25 cellular contexts compared by ENCODE assay signal in the genomic region with DNA sequence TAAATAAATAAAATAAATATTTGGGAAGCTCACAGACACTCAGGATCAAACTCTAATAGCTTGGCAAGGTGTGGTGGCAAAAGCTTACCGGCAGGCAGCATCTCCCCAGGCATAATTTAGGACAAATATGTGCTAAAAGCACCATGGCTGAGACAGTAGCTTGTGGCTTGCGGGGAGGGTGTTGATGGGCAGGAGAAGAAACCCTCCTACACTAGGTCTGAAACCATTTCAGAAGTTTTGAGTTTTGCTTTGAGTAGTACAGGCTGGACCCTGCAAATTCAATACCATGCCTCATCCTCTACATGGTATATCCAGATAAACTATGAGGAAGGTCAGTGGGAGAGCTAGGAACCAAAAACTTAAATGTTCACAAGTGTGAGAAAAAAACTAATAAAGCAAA. TPM values are rescaled to one million over a fixed set of nuclear protein-coding genes. Genes with fewer than 3 reads are reported as not detected.
A peak's percentile ranks its signal among the peaks of the same experiment; 100 is the strongest.
DNase-seq lines count a peak whose midpoint lies in the region; ATAC-seq, FAIRE-seq and TF ChIP-seq lines count a peak whose summit lies in the region.
"Had no signal": no experiment of that assay in that cellular context is flagged by ENCODE, and none has a peak within 500 bp of the region (broad histone marks: within the 10 kb centered on the region; RNA-seq: fewer than 3 reads in every experiment).

No MANE protein-coding gene starts in this region.

- peaks cover 5% of the 10 kb centered on the region for H3K27me3 Mint-ChIP-seq in nephron progenitor cell (ENCODE audit: low read depth, poor library complexity)
- no peaks in the 10 kb centered on the region for H3K27me3 Mint-ChIP-seq in activated T-cell treated with anti-CD3 and anti-CD28 coated beads, Interleukin-2, amount 50 U/mL, for 24 hours
- H3K27me3 Mint-ChIP-seq: naive thymus-derived CD8-positive, alpha-beta T cell had no signal

- H3K9me3 Mint-ChIP-seq in nephron progenitor cell: no peaks in the 10 kb centered on the region
- no peaks in the 10 kb centered on the region for H3K9me3 Mint-ChIP-seq in activated T-cell treated with anti-CD3 and anti-CD28 coated beads, Interleukin-2, amount 50 U/mL, for 24 hours
- H3K9me3 Mint-ChIP-seq: activated T-cell treated with anti-CD3 and anti-CD28 coated beads, Interleukin-2, amount 50 U/mL, for 4 hours; naive thymus-derived CD8-positive, alpha-beta T cell had no signal

- peaks cover 10% of the 10 kb centered on the region for H3K4me1 Mint-ChIP-seq in nephron progenitor cell
- H3K4me1 Mint-ChIP-seq in activated T-cell treated with anti-CD3 and anti-CD28 coated beads, Interleukin-2, amount 50 U/mL, for 24 hours (ENCODE audit: low read depth): peaks cover 10% of the 10 kb centered on the region

- no peak for TF ChIP-seq POLR2A in GM12892 (IDR thresholded peaks at IDR 0.05; ENCODE audit: low read depth, low read length)

- peak; percentile 71 for ATAC-seq in HG02571 (IDR thresholded peaks at IDR 0.05; ENCODE audit: unreplicated experiment)
- peak; percentile 57 for ATAC-seq in HG03521 (IDR thresholded peaks at IDR 0.05; ENCODE audit: unreplicated experiment)
- ATAC-seq in SK-N-SH treated with all-trans-retinoic acid at 6 μM for 48 hours: no peak
- ATAC-seq: activated CD8-positive, alpha-beta T cell treated with anti-CD3 and anti-CD28 coated beads, Interleukin-2, amount 10 ng/mL, durations not matched to agents 7 days and 5 days; activated T-cell treated with anti-CD3 and anti-CD28 coated beads, Interleukin-2, amount 50 U/mL, for 4 hours; left lobe of liver; naive thymus-derived CD8-positive, alpha-beta T cell; sciatic nerve had no signal

- TF ChIP-seq CTCF in nephron progenitor cell (IDR thresholded peaks at IDR 0.05): no peak

- no peak for FAIRE-seq in GM12892 (lab: Jason Lieb, UNC)
- no peak for FAIRE-seq in GM19239 (lab: Jason Lieb, UNC)

- DNase-seq in GM12892 (ENCODE audit: insufficient read length) (peak; percentile 38), GM19239 (ENCODE audit: insufficient read length, low spot score) (peak; percentile 22), nephron progenitor cell (no peak), kidney glomerular epithelial cell (lab: John Stamatoyannopoulos, UW) (no peak)
- no peak for DNase-seq in activated T-cell treated with anti-CD3 and anti-CD28 coated beads, Interleukin-2, amount 50 U/mL, for 24 hours
- DNase-seq: activated CD4-positive, CD25-positive, alpha-beta regulatory T cell; activated CD8-positive, alpha-beta T cell treated with anti-CD3 and anti-CD28 coated beads, Interleukin-2, amount 10 ng/mL, durations not matched to agents 7 days and 5 days; activated naive CD4-positive, alpha-beta T cell treated with anti-CD3 and anti-CD28 coated beads, Interleukin-2, amount 50 U/mL, for 16 hours; activated T-cell treated with anti-CD3 and anti-CD28 coated beads, Interleukin-2, amount 50 U/mL, for 4 hours; aorta; caudate nucleus; DMS 273 treated with DMSO at 0.1 percent for 48 hours; head of caudate nucleus; naive thymus-derived CD8-positive, alpha-beta T cell; NCI-H1417; NCI-H2107; NCI-H524; stimulated activated CD4-positive, alpha-beta T cell treated with anti-CD3 and anti-CD28 coated beads, Interleukin-15, amount 100 ng/mL, for 24 hours; substantia nigra; T-helper 9 cell had no signal

- H3K36me3 Mint-ChIP-seq in nephron progenitor cell (ENCODE audit: low read depth): no peaks in the 10 kb centered on the region
- H3K36me3 Mint-ChIP-seq in activated T-cell treated with anti-CD3 and anti-CD28 coated beads, Interleukin-2, amount 50 U/mL, for 24 hours (ENCODE audit: low read depth): no peaks in the 10 kb centered on the region
- H3K36me3 Mint-ChIP-seq: naive thymus-derived CD8-positive, alpha-beta T cell had no signal

- no peak overlapping the region for H3K4me3 Mint-ChIP-seq in nephron progenitor cell
- no peak overlapping the region for H3K4me3 Mint-ChIP-seq in activated T-cell treated with anti-CD3 and anti-CD28 coated beads, Interleukin-2, amount 50 U/mL, for 24 hours
- H3K4me3 Mint-ChIP-seq: activated CD8-positive, alpha-beta T cell treated with anti-CD3 and anti-CD28 coated beads, Interleukin-2, amount 10 ng/mL, durations not matched to agents 7 days and 5 days; activated T-cell treated with anti-CD3 and anti-CD28 coated beads, Interleukin-2, amount 50 U/mL, for 4 hours; naive thymus-derived CD8-positive, alpha-beta T cell had no signal

- no peak overlapping the region for H3K27ac Mint-ChIP-seq in nephron progenitor cell
- H3K27ac Mint-ChIP-seq in activated T-cell treated with anti-CD3 and anti-CD28 coated beads, Interleukin-2, amount 50 U/mL, for 24 hours: no peak overlapping the region
- H3K27ac Mint-ChIP-seq: activated CD8-positive, alpha-beta T cell treated with anti-CD3 and anti-CD28 coated beads, Interleukin-2, amount 10 ng/mL, durations not matched to agents 7 days and 5 days; naive thymus-derived CD8-positive, alpha-beta T cell had no signal

TF ChIP-seq in SK-N-SH treated with all-trans-retinoic acid at 6 μM for 48 hours, 23 proteins besides CTCF, POLR2A, EP300 and RAD21:
- TF ChIP-seq, protein P1, sequence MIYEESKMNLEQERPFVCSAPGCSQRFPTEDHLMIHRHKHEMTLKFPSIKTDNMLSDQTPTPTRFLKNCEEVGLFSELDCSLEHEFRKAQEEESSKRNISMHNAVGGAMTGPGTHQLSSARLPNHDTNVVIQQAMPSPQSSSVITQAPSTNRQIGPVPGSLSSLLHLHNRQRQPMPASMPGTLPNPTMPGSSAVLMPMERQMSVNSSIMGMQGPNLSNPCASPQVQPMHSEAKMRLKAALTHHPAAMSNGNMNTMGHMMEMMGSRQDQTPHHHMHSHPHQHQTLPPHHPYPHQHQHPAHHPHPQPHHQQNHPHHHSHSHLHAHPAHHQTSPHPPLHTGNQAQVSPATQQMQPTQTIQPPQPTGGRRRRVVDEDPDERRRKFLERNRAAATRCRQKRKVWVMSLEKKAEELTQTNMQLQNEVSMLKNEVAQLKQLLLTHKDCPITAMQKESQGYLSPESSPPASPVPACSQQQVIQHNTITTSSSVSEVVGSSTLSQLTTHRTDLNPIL (CRISPR knock-in tag; IDR thresholded peaks at IDR 0.05; ENCODE audit: low read depth): no peak
- TF ChIP-seq BACH2 (CRISPR knock-in tag; IDR thresholded peaks at IDR 0.05; ENCODE audit: borderline replicate concordance) (no peak), PPARA (CRISPR knock-in tag; IDR thresholded peaks at IDR 0.05; ENCODE audit: borderline replicate concordance) (no peak), CSDC2 (CRISPR knock-in tag; IDR thresholded peaks at IDR 0.05) (no peak), SNAI2 (CRISPR knock-in tag; IDR thresholded peaks at IDR 0.05) (no peak), ZNF70 (CRISPR knock-in tag; IDR thresholded peaks at IDR 0.05) (no peak), ZNF565 (CRISPR knock-in tag; conservative IDR thresholded peaks at IDR 0.05; ENCODE audit: low read depth) (no peak), ESRRG (CRISPR knock-in tag; IDR thresholded peaks at IDR 0.05) (no peak), GLIS3 (CRISPR knock-in tag; IDR thresholded peaks at IDR 0.05) (no peak), ZNF8 (CRISPR knock-in tag; IDR thresholded peaks at IDR 0.05) (no peak)
- TF ChIP-seq, protein P2, sequence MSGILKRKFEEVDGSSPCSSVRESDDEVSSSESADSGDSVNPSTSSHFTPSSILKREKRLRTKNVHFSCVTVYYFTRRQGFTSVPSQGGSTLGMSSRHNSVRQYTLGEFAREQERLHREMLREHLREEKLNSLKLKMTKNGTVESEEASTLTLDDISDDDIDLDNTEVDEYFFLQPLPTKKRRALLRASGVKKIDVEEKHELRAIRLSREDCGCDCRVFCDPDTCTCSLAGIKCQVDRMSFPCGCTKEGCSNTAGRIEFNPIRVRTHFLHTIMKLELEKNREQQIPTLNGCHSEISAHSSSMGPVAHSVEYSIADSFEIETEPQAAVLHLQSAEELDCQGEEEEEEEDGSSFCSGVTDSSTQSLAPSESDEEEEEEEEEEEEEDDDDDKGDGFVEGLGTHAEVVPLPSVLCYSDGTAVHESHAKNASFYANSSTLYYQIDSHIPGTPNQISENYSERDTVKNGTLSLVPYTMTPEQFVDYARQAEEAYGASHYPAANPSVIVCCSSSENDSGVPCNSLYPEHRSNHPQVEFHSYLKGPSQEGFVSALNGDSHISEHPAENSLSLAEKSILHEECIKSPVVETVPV (CRISPR knock-in tag; IDR thresholded peaks at IDR 0.05): no peak
- TF ChIP-seq, protein P3, sequence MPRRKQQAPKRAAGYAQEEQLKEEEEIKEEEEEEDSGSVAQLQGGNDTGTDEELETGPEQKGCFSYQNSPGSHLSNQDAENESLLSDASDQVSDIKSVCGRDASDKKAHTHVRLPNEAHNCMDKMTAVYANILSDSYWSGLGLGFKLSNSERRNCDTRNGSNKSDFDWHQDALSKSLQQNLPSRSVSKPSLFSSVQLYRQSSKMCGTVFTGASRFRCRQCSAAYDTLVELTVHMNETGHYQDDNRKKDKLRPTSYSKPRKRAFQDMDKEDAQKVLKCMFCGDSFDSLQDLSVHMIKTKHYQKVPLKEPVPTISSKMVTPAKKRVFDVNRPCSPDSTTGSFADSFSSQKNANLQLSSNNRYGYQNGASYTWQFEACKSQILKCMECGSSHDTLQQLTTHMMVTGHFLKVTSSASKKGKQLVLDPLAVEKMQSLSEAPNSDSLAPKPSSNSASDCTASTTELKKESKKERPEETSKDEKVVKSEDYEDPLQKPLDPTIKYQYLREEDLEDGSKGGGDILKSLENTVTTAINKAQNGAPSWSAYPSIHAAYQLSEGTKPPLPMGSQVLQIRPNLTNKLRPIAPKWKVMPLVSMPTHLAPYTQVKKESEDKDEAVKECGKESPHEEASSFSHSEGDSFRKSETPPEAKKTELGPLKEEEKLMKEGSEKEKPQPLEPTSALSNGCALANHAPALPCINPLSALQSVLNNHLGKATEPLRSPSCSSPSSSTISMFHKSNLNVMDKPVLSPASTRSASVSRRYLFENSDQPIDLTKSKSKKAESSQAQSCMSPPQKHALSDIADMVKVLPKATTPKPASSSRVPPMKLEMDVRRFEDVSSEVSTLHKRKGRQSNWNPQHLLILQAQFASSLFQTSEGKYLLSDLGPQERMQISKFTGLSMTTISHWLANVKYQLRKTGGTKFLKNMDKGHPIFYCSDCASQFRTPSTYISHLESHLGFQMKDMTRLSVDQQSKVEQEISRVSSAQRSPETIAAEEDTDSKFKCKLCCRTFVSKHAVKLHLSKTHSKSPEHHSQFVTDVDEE (CRISPR knock-in tag; IDR thresholded peaks at IDR 0.05): no peak

RNA-seq across cellular contexts. Expression of a gene that starts 33.1 kb away (rescaled TPM):
- 2.0 TPM for polyA plus RNA-seq in GM12892 (2012; ENCODE audit: missing spikeins)

Comparison
In these comparisons a context has a peak if more than half of its experiments do, and no peak if none do; other contexts are left out.
1. DNase-seq: peak in GM12892 (single experiment) and GM19239 (single experiment); none in nephron progenitor cell (single experiment), activated T-cell treated with anti-CD3 and anti-CD28 coated beads, Interleukin-2, amount 50 U/mL, for 24 hours (single experiment) and kidney glomerular epithelial cell (single experiment).